3 cellular contexts compared by ENCODE assay signal in genomic region chr10:106320876-106321275, GRCh38.
"Had no signal": no experiment of that assay in that cellular context is flagged by ENCODE, and none has a peak within 500 bp of the region (broad histone marks: within the 10 kb centered on the region; RNA-seq: fewer than 3 reads in every experiment).

No MANE protein-coding gene starts in this region.

- DNase-seq: GDM1, GF-D8 had no signal

- H3K4me3 ChIP-seq: GM12878 had no signal

- ATAC-seq: GM12878 had no signal
